Comparison of ENCODE assay signal across 16 cellular contexts in genomic region chr19:33725567-33725966, GRCh38.
"Had no signal": no experiment of that assay in that cellular context is flagged by ENCODE, and none has a peak within 500 bp of the region (broad histone marks: within the 10 kb centered on the region; RNA-seq: fewer than 3 reads in every experiment).

No MANE protein-coding gene starts in this region.

- H3K36me3 ChIP-seq: MG63 had no signal

- H3K4me3 ChIP-seq: MG63 had no signal

- DNase-seq: KBM-7, MG63, NCI-H1092, NCI-H1105 treated with DMSO at 0.1 percent for 48 hours, NCI-H1417 treated with DMSO at 0.1 percent for 48 hours, NCI-H146, NCI-H1930, NCI-H2081, NCI-H2107, NCI-H226, NCI-H446, NCI-H510A, NCI-H774, SHP77, SW 1271 had no signal

- H3K9me3 ChIP-seq: MG63 had no signal

- H3K27ac ChIP-seq: RWPE1 had no signal
